In genomic region chr7:120916116-120916515, GRCh38 we compare ENCODE assay signal across 18 cellular contexts. TPM values are rescaled to one million over a fixed set of nuclear protein-coding genes. Genes with fewer than 3 reads are reported as not detected.
DNase-seq lines count a peak whose midpoint lies in the region; ATAC-seq, FAIRE-seq and TF ChIP-seq lines count a peak whose summit lies in the region.
"Had no signal": no experiment of that assay in that cellular context is flagged by ENCODE, and none has a peak within 500 bp of the region (broad histone marks: within the 10 kb centered on the region; RNA-seq: fewer than 3 reads in every experiment).

No MANE protein-coding gene starts in this region.

- no peaks in the 10 kb centered on the region for H3K9me1 ChIP-seq in endothelial cell of umbilical vein (replicated peaks; ENCODE audit: control insufficient read depth, extremely low read depth, insufficient read depth, low read length)

- H3K27me3 Mint-ChIP-seq in nephron (ENCODE audit: low read depth): no peaks in the 10 kb centered on the region

- no peaks in the 10 kb centered on the region; the same call in 1 of the 2 replicates for H3K9me3 ChIP-seq in SK-N-SH
- H3K9me3 ChIP-seq in endothelial cell of umbilical vein (replicated peaks; ENCODE audit: control insufficient read depth, insufficient read depth, low read length): no peaks in the 10 kb centered on the region

- H3K27ac Mint-ChIP-seq in nephron: peak overlapping the region; percentile 16 to 68 (median 62)
- H3K27ac Mint-ChIP-seq: CD14-positive monocyte; CD4-positive, alpha-beta memory T cell; H9; IgD-negative memory B cell had no signal

- POLR2A ChIA-PET in SK-N-SH (lab: Yijun Ruan, JAX) (no interaction called here), endothelial cell of umbilical vein (lab: Charles Lee) (no interaction called here)

- H3K4me1 Mint-ChIP-seq in nephron: peaks cover 48% of the 10 kb centered on the region
- H3K4me1 Mint-ChIP-seq: CD14-positive monocyte; CD4-positive, alpha-beta memory T cell; H9; IgD-negative memory B cell had no signal

- H4K20me1 ChIP-seq in SK-N-SH (ENCODE audit: insufficient read depth): no peaks in the 10 kb centered on the region
- no peaks in the 10 kb centered on the region for H4K20me1 ChIP-seq in endothelial cell of umbilical vein (replicated peaks; ENCODE audit: control insufficient read depth, extremely low read depth, insufficient read depth, low read length)
- H4K20me1 ChIP-seq: BLaER1 had no signal

- intact Hi-C loops in endothelial cell of umbilical vein (cut with micrococcal nuclease): no loop called here

- H3K27ac ChIP-seq in SK-N-SH (ENCODE audit: low read depth in 2 of 2, low read length in 1 of 2) (no peak overlapping the region), endothelial cell of umbilical vein (ENCODE audit: insufficient read depth, low read depth, low read length) (no peak overlapping the region)
- H3K27ac ChIP-seq: BLaER1 had no signal

- H3F3A ChIP-seq in SK-N-SH (replicated peaks; ENCODE audit: insufficient read depth): no peaks in the 10 kb centered on the region

- H3K4me1 ChIP-seq in SK-N-SH (ENCODE audit: control insufficient read depth in 1 of 2, insufficient read depth in 2 of 2, low read depth in 1 of 2, low read length in 1 of 2) (no peaks in the 10 kb centered on the region; a peak in 1 of 4 replicates), endothelial cell of umbilical vein (ENCODE audit: control insufficient read depth, extremely low read depth, insufficient read depth, low read length) (no peaks in the 10 kb centered on the region)
- H3K4me1 ChIP-seq: BLaER1 had no signal

- H3K36me3 ChIP-seq in SK-N-SH (replicated peaks in 1 of 2; ENCODE audit: control insufficient read depth in 1 of 2, insufficient read depth in 2 of 2, low read length in 1 of 2): no peaks in the 10 kb centered on the region
- H3K36me3 ChIP-seq in endothelial cell of umbilical vein (ENCODE audit: control insufficient read depth in 2 of 2, extremely low read depth in 1 of 2, insufficient read depth in 2 of 2, low read length in 2 of 2): no peaks in the 10 kb centered on the region
- H3K36me3 ChIP-seq: BLaER1 had no signal

- CTCF ChIA-PET in SK-N-SH (lab: Yijun Ruan, JAX) (interaction anchor here (1.1 kb wide), 2 partner anchors 58 to 191 kb away, joined by 3 read pairs; partner anchors contain the start of gene TSPAN12), endothelial cell of umbilical vein (lab: Charles Lee) (interaction anchor here (0.9 to 2.0 kb wide), 4 partner anchors 8 to 124 kb away, joined by 3 to 11 read pairs (median 4); no protein-coding TSS in a partner anchor)

- H3K79me2 ChIP-seq in SK-N-SH (ENCODE audit: insufficient read depth): no peaks in the 10 kb centered on the region
- no peaks in the 10 kb centered on the region for H3K79me2 ChIP-seq in endothelial cell of umbilical vein (ENCODE audit: control insufficient read depth, insufficient read depth, low read length)

- no peak for TF ChIP-seq POLR2A in endothelial cell of umbilical vein (IDR thresholded peaks at IDR 0.05; ENCODE audit: low read depth, low read length)

- H3K4me3 Mint-ChIP-seq in nephron: no peak overlapping the region
- H3K4me3 Mint-ChIP-seq: CD14-positive monocyte; CD4-positive, alpha-beta memory T cell; H9; IgD-negative memory B cell had no signal

- no peak for DNase-seq in SK-N-SH
- DNase-seq in endothelial cell of umbilical vein (ENCODE audit: low read depth, low spot score): no peak
- no peak for DNase-seq in NAMALWA (ENCODE audit: low spot score)
- DNase-seq in DMS114 treated with DMSO at 0.1 percent for 48 hours (lab: John Stamatoyannopoulos, UW; ENCODE audit: unreplicated experiment): no peak
- DNase-seq: 8988T; CD4-positive, alpha-beta memory T cell; GDM1; H9 had no signal

- H3K9ac ChIP-seq in SK-N-SH (no peak overlapping the region), endothelial cell of umbilical vein (replicated peaks; ENCODE audit: extremely low read depth, insufficient read depth, low read length) (no peak overlapping the region)
- H3K9ac ChIP-seq: BLaER1 had no signal

- H2AFZ ChIP-seq in SK-N-SH (ENCODE audit: low read depth) (peak overlapping the region; percentile 49; the same call in 1 of the 2 replicates), endothelial cell of umbilical vein (ENCODE audit: low read depth, low read length) (peak overlapping the region; percentile 16)

- no peak for TF ChIP-seq EP300 in SK-N-SH (IDR thresholded peaks at IDR 0.05; ENCODE audit: borderline replicate concordance in 1 of 2, low read depth in 1 of 2, low read length in 1 of 2)

- TF ChIP-seq CTCF in SK-N-SH (IDR thresholded peaks at IDR 0.05) (no peak), endothelial cell of umbilical vein (IDR thresholded peaks at IDR 0.05; ENCODE audit: extremely low read depth in 1 of 2, insufficient read depth in 1 of 2, low read depth in 1 of 2, low read length in 2 of 2) (no peak), nephron (IDR thresholded peaks at IDR 0.05; ENCODE audit: unreplicated experiment in 3 of 3) (no peak)

- dilution Hi-C loops in endothelial cell of umbilical vein (cut with MboI; ENCODE audit: extremely low pct_ligation_motif_present, low sequenced_read_pairs): no loop called here

- H3K9me3 Mint-ChIP-seq in nephron: peaks cover 5% of the 10 kb centered on the region
- H3K9me3 Mint-ChIP-seq: IgD-negative memory B cell had no signal

- 15% methylated on average over 3 of the region's 3 CpGs for WGBS in SK-N-SH (ENCODE audit: low lambda C conversion rate)

- ATAC-seq in SK-N-SH treated with all-trans-retinoic acid at 6 μM for 48 hours (no peak), GM19023 (IDR thresholded peaks at IDR 0.05; ENCODE audit: unreplicated experiment) (no peak)
- ATAC-seq: HepG2 had no signal

- H3K4me2 ChIP-seq in SK-N-SH (no peak overlapping the region), endothelial cell of umbilical vein (ENCODE audit: insufficient read depth, low read length) (no peak overlapping the region)
- H3K4me2 ChIP-seq: BLaER1 had no signal

- no TSS peak for BruUV-seq in endothelial cell of umbilical vein (replicated peaks; lab: Mats Ljungman, UMichigan)

- H3K4me3 ChIP-seq in SK-N-SH (ENCODE audit: low read depth in 2 of 2, low read length in 1 of 2) (no peak overlapping the region), endothelial cell of umbilical vein (replicated peaks in 1 of 3; ENCODE audit: insufficient read depth in 1 of 3, low read depth in 1 of 3, low read length in 3 of 3) (no peak overlapping the region)
- H3K4me3 ChIP-seq: BLaER1 had no signal

- H3K27me3 ChIP-seq in SK-N-SH (ENCODE audit: insufficient read depth) (0 out of 2 replicates have a peak, but pooled peaks cover 6% of the 10 kb centered on the region), endothelial cell of umbilical vein (ENCODE audit: control insufficient read depth in 2 of 2, insufficient read depth in 2 of 2, low read length in 2 of 2) (no peaks in the 10 kb centered on the region)
- H3K27me3 ChIP-seq: BLaER1 had no signal

- H3K36me3 Mint-ChIP-seq in nephron (ENCODE audit: low read depth): no peaks in the 10 kb centered on the region
- H3K36me3 Mint-ChIP-seq: CD14-positive monocyte; CD4-positive, alpha-beta memory T cell; IgD-negative memory B cell had no signal

- no peak for FAIRE-seq in endothelial cell of umbilical vein (lab: Jason Lieb, UNC)
- FAIRE-seq: GM12892, GM18507, H1, HepG2 had no signal

- TF ChIP-seq RAD21 in SK-N-SH (IDR thresholded peaks at IDR 0.05; ENCODE audit: low read length): no peak

- H3K9me2 ChIP-seq in SK-N-SH: no peaks in the 10 kb centered on the region

TF ChIP-seq in SK-N-SH treated with all-trans-retinoic acid at 6 μM for 48 hours, 23 proteins besides CTCF, POLR2A, EP300 and RAD21 (continues in another document):
- TF ChIP-seq TCF4 (CRISPR knock-in tag; IDR thresholded peaks at IDR 0.05; ENCODE audit: borderline replicate concordance): no peak
- no peak for TF ChIP-seq BACH2 (CRISPR knock-in tag; IDR thresholded peaks at IDR 0.05; ENCODE audit: borderline replicate concordance)
- TF ChIP-seq SNAI2 (CRISPR knock-in tag; IDR thresholded peaks at IDR 0.05): no peak
- TF ChIP-seq ZNF8 (CRISPR knock-in tag; IDR thresholded peaks at IDR 0.05): no peak

TF ChIP-seq in endothelial cell of umbilical vein, 7 proteins besides CTCF, POLR2A, EP300 and RAD21:
- TF ChIP-seq, protein P1, sequence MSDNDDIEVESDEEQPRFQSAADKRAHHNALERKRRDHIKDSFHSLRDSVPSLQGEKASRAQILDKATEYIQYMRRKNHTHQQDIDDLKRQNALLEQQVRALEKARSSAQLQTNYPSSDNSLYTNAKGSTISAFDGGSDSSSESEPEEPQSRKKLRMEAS (IDR thresholded peaks at IDR 0.05; ENCODE audit: insufficient read depth, insufficient read length): no peak
- TF ChIP-seq POLR2AphosphoS5 (IDR thresholded peaks at IDR 0.05; ENCODE audit: insufficient read depth, low read depth, low read length): no peak
- TF ChIP-seq JUN (IDR thresholded peaks at IDR 0.05; ENCODE audit: borderline replicate concordance, insufficient read depth, insufficient read length, low read depth): no peak

RNA-seq across cellular contexts. Expression of gene ING3, which starts 34.5 kb away (rescaled TPM):
- polyA plus RNA-seq in SK-N-SH (2012; rRNA removed) (8.3 and 12.5 TPM in 2 replicates), endothelial cell of umbilical vein (4.6 and 8.7 TPM in 2 replicates)
- 11.8 and 15.3 TPM in 2 replicates for polyA plus RNA-seq in SK-N-SH (2012; cell fraction: cytosol; rRNA removed)
- polyA plus RNA-seq in SK-N-SH (2012; cell fraction: nucleus; rRNA removed): 7.1 and 19.0 TPM in 2 replicates
- total RNA-seq in endothelial cell of umbilical vein: 19.4 and 19.6 TPM in 2 replicates
- 11.4 and 11.9 TPM in 2 replicates for polyA plus RNA-seq in endothelial cell of umbilical vein (2011; cell fraction: cytosol; rRNA removed)
- polyA plus RNA-seq in endothelial cell of umbilical vein (2011; cell fraction: nucleus; rRNA removed): 22.2 and 39.3 TPM in 2 replicates
- polyA plus RNA-seq in endothelial cell of umbilical vein (2012): 13.2 and 17.1 TPM in 2 replicates
- 6.8 and 13.3 TPM in 2 replicates for polyA minus RNA-seq in endothelial cell of umbilical vein
- polyA minus RNA-seq in endothelial cell of umbilical vein (2011; cell fraction: cytosol; rRNA and poly(A)+ RNA removed): 7.0 TPM
- polyA minus RNA-seq in endothelial cell of umbilical vein (2011; cell fraction: nucleus; rRNA and poly(A)+ RNA removed): 24.9 and 41.1 TPM in 2 replicates

RNA-seq across cellular contexts. Expression of gene TSPAN12, which starts 58.2 kb away (rescaled TPM):
- polyA plus RNA-seq in SK-N-SH (2012; rRNA removed) (0.21 TPM in 1 of 2 replicates, not detected in the other), endothelial cell of umbilical vein (6.3 and 9.3 TPM in 2 replicates)
- polyA plus RNA-seq in SK-N-SH (2012; cell fraction: cytosol; rRNA removed): 0.10 and 0.14 TPM in 2 replicates
- polyA plus RNA-seq in SK-N-SH (2012; cell fraction: nucleus; rRNA removed): 0.05 TPM in 2 replicates
- total RNA-seq in endothelial cell of umbilical vein: 19.0 and 19.8 TPM in 2 replicates
- polyA plus RNA-seq in endothelial cell of umbilical vein (2011; cell fraction: cytosol; rRNA removed): 11.9 and 12.3 TPM in 2 replicates
- polyA plus RNA-seq in endothelial cell of umbilical vein (2011; cell fraction: nucleus; rRNA removed): 6.3 and 9.1 TPM in 2 replicates
- 17.2 and 22.7 TPM in 2 replicates for polyA plus RNA-seq in endothelial cell of umbilical vein (2012)
- 19.8 and 29.6 TPM in 2 replicates for polyA minus RNA-seq in endothelial cell of umbilical vein
- polyA minus RNA-seq in endothelial cell of umbilical vein (2011; cell fraction: cytosol; rRNA and poly(A)+ RNA removed): 8.5 TPM
- polyA minus RNA-seq in endothelial cell of umbilical vein (2011; cell fraction: nucleus; rRNA and poly(A)+ RNA removed): 7.8 and 13.0 TPM in 2 replicates
- total RNA-seq: CD4-positive, alpha-beta memory T cell had no signal
- polyA plus RNA-seq: CD14-positive monocyte; CD4-positive, alpha-beta memory T cell; IgD-negative memory B cell had no signal

Comparison
In these comparisons a context has a peak if more than half of its experiments do, and no peak if none do; other contexts are left out.
1. RNA of gene TSPAN12, which starts 58.2 kb away (polyA plus RNA-seq): 6.3 to 22.7 TPM in endothelial cell of umbilical vein; 0.05 to 0.21 TPM in SK-N-SH; every median in the first group is over 4 times any median in the second.